In the genomic region with DNA sequence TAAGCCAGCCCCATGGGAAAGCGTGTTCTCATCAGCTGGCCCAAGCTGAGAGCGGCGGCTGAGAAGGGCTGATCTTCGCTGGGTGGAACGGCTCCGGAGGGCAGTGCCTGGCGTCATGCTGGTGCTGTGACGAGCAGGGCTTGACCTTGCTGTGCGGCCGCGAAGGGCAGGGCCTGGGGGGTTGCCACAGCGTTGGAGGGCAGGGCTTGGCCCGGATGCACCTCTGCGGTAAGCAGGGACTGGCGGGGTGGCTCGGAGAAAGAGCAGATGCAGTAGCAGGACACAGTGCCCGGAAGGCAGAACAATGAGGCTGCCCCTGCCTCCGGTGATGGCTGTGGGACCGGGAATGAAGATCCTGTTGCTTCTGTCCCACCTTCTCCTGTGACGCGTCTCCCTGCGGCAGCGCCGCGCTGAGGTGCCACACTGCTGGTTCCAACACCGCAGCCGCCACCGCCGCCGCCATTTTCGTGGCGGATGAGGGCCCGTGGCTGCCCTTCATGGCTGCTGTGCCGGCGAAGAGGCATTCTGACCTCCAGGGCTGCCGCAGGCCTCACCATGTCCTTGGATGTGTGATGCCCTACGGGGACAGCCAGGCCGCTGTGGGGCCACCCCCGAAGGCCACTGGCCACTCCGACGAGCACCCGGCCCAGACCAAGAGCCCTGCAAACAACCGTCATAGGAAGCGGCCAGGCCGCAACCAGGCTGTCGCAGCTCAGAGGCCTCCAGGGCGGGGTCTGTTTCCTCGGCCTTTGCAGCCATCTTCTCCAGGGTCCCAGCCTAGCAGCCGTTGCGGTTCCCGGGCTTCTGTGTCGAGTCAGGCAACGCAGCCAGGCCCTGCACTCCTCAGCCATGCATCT, we compare ENCODE assay signal across 18 cellular contexts.
"Had no signal": no experiment of that assay in that cellular context is flagged by ENCODE, and none has a peak within 500 bp of the region (broad histone marks: within the 10 kb centered on the region; RNA-seq: fewer than 3 reads in every experiment).

No MANE protein-coding gene starts in this region.

- H3K27ac ChIP-seq: transverse colon had no signal

- H3K4me1 ChIP-seq: transverse colon had no signal

- ATAC-seq: activated CD4-positive, CD25-positive, alpha-beta regulatory T cell treated with anti-CD3 and anti-CD28 coated beads, Interleukin-2, amount 50 U/mL, for 24 hours; activated naive CD4-positive, alpha-beta T cell treated with anti-CD3 and anti-CD28 coated beads, Interleukin-2, amount 50 U/mL, for 72 hours; naive thymus-derived CD4-positive, alpha-beta T cell had no signal

- H3K4me3 ChIP-seq: mucosa of descending colon, transverse colon had no signal

- H3K27me3 ChIP-seq: transverse colon had no signal

- DNase-seq: activated CD4-positive, alpha-beta T cell treated with anti-CD3 and anti-CD28 coated beads, Interleukin-2, amount 50 U/mL, for 4 hours; activated T-cell treated with anti-CD3 and anti-CD28 coated beads for 4 hours; central memory CD4-positive, alpha-beta T cell; cortex of kidney; effector CD4-positive, alpha-beta T cell; foreskin fibroblast; hypothalamus; mammary epithelial cell; naive thymus-derived CD4-positive, alpha-beta T cell; retina; stimulated activated CD4-positive, alpha-beta T cell treated with anti-CD3 and anti-CD28 coated beads, Interleukin-15, amount 100 ng/mL, for 24 hours; stimulated activated CD4-positive, alpha-beta T cell treated with anti-CD3 and anti-CD28 coated beads, Interleukin-4, amount 100 ng/mL, for 1 hour; stimulated activated naive CD4-positive, alpha-beta T cell; T-helper 9 cell; transverse colon had no signal

- H3K9me3 ChIP-seq: transverse colon had no signal

- H3K36me3 ChIP-seq: transverse colon had no signal
